ENCODE assay signal across 2 cellular contexts in the genomic region with DNA sequence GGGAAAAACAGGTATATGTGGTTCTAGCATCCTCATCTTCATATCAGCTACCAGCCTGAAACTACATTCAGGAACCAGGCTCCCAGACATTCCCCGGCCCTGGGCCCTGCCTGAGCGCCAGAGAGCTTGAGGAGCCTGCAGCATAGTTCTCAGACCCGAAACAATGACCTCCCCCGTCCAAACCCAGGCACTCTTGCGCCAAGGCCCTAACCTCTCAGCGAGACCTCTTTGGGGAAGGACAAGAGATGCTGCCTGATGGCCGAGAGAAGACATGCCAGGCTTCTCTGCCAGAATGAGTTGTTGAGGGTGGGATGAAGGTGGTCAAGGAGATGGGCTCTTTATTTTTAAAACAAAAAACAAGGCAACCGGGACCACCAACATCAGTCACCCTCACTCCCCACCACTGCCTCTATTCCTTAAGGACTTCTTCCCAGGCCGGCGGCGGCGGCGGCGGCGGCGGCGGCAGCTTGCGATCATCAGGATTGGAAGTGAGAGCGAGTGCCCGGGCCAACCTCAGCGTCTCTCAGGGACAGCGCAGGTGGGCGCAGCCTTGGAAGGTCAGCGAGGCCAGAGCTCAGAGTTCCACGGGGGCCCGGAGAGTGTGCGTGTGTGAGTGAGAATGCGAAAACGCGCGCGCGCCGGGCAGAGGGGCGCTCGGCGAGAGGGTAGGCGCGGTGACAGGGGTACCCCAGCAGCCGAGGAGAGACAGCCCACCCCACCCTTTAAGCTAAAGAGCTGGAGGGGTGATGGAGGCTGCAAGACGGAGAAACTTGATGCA.
TF ChIP-seq lines count a peak whose summit lies in the region.

No MANE protein-coding gene starts in this region.

TF ChIP-seq in liver, 16 proteins besides CTCF, POLR2A, EP300 and RAD21:
- TF ChIP-seq, protein P1, sequence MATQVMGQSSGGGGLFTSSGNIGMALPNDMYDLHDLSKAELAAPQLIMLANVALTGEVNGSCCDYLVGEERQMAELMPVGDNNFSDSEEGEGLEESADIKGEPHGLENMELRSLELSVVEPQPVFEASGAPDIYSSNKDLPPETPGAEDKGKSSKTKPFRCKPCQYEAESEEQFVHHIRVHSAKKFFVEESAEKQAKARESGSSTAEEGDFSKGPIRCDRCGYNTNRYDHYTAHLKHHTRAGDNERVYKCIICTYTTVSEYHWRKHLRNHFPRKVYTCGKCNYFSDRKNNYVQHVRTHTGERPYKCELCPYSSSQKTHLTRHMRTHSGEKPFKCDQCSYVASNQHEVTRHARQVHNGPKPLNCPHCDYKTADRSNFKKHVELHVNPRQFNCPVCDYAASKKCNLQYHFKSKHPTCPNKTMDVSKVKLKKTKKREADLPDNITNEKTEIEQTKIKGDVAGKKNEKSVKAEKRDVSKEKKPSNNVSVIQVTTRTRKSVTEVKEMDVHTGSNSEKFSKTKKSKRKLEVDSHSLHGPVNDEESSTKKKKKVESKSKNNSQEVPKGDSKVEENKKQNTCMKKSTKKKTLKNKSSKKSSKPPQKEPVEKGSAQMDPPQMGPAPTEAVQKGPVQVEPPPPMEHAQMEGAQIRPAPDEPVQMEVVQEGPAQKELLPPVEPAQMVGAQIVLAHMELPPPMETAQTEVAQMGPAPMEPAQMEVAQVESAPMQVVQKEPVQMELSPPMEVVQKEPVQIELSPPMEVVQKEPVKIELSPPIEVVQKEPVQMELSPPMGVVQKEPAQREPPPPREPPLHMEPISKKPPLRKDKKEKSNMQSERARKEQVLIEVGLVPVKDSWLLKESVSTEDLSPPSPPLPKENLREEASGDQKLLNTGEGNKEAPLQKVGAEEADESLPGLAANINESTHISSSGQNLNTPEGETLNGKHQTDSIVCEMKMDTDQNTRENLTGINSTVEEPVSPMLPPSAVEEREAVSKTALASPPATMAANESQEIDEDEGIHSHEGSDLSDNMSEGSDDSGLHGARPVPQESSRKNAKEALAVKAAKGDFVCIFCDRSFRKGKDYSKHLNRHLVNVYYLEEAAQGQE (IDR thresholded peaks at IDR 0.05) = no peak
- TF ChIP-seq TAF1 (conservative IDR thresholded peaks at IDR 0.05) (no peak), NR2F2 (IDR thresholded peaks at IDR 0.05) (no peak), FOXA2 (IDR thresholded peaks at IDR 0.05) (no peak), HNF4A (conservative IDR thresholded peaks at IDR 0.05) (no peak), HNF4G (IDR thresholded peaks at IDR 0.05) (no peak), YY1 (IDR thresholded peaks at IDR 0.05) (no peak), RXRA (IDR thresholded peaks at IDR 0.05) (no peak), GABPA (IDR thresholded peaks at IDR 0.05 in 1 of 2, conservative IDR thresholded peaks at IDR 0.05 in 1 of 2) (no peak), FOXA1 (IDR thresholded peaks at IDR 0.05) (no peak), SP1 (IDR thresholded peaks at IDR 0.05) (no peak)
- TF ChIP-seq, protein P2, sequence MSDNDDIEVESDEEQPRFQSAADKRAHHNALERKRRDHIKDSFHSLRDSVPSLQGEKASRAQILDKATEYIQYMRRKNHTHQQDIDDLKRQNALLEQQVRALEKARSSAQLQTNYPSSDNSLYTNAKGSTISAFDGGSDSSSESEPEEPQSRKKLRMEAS (IDR thresholded peaks at IDR 0.05) = no peak
- TF ChIP-seq, protein P3, sequence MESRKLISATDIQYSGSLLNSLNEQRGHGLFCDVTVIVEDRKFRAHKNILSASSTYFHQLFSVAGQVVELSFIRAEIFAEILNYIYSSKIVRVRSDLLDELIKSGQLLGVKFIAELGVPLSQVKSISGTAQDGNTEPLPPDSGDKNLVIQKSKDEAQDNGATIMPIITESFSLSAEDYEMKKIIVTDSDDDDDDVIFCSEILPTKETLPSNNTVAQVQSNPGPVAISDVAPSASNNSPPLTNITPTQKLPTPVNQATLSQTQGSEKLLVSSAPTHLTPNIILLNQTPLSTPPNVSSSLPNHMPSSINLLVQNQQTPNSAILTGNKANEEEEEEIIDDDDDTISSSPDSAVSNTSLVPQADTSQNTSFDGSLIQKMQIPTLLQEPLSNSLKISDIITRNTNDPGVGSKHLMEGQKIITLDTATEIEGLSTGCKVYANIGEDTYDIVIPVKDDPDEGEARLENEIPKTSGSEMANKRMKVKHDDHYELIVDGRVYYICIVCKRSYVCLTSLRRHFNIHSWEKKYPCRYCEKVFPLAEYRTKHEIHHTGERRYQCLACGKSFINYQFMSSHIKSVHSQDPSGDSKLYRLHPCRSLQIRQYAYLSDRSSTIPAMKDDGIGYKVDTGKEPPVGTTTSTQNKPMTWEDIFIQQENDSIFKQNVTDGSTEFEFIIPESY (IDR thresholded peaks at IDR 0.05) = no peak
- TF ChIP-seq, protein P4, sequence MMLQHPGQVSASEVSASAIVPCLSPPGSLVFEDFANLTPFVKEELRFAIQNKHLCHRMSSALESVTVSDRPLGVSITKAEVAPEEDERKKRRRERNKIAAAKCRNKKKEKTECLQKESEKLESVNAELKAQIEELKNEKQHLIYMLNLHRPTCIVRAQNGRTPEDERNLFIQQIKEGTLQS (IDR thresholded peaks at IDR 0.05) = no peak
TF ChIP-seq in liver: peak in this region for 0.

TF ChIP-seq in HepG2, 621 proteins besides CTCF, POLR2A, EP300 and RAD21:
- TF ChIP-seq HES4 (CRISPR knock-in tag; IDR thresholded peaks at IDR 0.05; ENCODE audit: borderline replicate concordance) (no peak), ZMYM3 (CRISPR knock-in tag; IDR thresholded peaks at IDR 0.05) (no peak), ZBTB7A (CRISPR knock-in tag; IDR thresholded peaks at IDR 0.05) (no peak)
- TF ChIP-seq, protein P5, sequence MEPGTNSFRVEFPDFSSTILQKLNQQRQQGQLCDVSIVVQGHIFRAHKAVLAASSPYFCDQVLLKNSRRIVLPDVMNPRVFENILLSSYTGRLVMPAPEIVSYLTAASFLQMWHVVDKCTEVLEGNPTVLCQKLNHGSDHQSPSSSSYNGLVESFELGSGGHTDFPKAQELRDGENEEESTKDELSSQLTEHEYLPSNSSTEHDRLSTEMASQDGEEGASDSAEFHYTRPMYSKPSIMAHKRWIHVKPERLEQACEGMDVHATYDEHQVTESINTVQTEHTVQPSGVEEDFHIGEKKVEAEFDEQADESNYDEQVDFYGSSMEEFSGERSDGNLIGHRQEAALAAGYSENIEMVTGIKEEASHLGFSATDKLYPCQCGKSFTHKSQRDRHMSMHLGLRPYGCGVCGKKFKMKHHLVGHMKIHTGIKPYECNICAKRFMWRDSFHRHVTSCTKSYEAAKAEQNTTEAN (CRISPR knock-in tag; conservative IDR thresholded peaks at IDR 0.05) = no peak
- TF ChIP-seq, protein P6, sequence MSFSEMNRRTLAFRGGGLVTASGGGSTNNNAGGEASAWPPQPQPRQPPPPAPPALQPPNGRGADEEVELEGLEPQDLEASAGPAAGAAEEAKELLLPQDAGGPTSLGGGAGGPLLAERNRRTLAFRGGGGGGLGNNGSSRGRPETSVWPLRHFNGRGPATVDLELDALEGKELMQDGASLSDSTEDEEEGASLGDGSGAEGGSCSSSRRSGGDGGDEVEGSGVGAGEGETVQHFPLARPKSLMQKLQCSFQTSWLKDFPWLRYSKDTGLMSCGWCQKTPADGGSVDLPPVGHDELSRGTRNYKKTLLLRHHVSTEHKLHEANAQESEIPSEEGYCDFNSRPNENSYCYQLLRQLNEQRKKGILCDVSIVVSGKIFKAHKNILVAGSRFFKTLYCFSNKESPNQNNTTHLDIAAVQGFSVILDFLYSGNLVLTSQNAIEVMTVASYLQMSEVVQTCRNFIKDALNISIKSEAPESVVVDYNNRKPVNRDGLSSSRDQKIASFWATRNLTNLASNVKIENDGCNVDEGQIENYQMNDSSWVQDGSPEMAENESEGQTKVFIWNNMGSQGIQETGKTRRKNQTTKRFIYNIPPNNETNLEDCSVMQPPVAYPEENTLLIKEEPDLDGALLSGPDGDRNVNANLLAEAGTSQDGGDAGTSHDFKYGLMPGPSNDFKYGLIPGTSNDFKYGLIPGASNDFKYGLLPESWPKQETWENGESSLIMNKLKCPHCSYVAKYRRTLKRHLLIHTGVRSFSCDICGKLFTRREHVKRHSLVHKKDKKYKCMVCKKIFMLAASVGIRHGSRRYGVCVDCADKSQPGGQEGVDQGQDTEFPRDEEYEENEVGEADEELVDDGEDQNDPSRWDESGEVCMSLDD (CRISPR knock-in tag; IDR thresholded peaks at IDR 0.05; ENCODE audit: borderline replicate concordance) = no peak
